15 cellular contexts compared by ENCODE assay signal in genomic region chr2:168130302-168130701, GRCh38.
DNase-seq lines count a peak whose midpoint lies in the region; ATAC-seq and TF ChIP-seq lines count a peak whose summit lies in the region.
"Had no signal": no experiment of that assay in that cellular context is flagged by ENCODE, and none has a peak within 500 bp of the region (broad histone marks: within the 10 kb centered on the region; RNA-seq: fewer than 3 reads in every experiment).

No MANE protein-coding gene starts in this region.

- H3K9me3 Mint-ChIP-seq in activated T-cell treated with anti-CD3 and anti-CD28 coated beads, Interleukin-2, amount 50 U/mL, for 72 hours = no peaks in the 10 kb centered on the region
- H3K9me3 Mint-ChIP-seq in activated T-helper 1 cell treated with anti-CD3 and anti-CD28 coated beads, Interleukin-12 subunit alpha, Interleukin-12 subunit beta, Interleukin-2, Interleukin-4 antibody, amounts not matched to agents 30 ng/mL and 10 ng/mL and 1 ng/mL, durations not matched to agents 14 hours and 24 hours and 36 hours = no peaks in the 10 kb centered on the region
- H3K9me3 Mint-ChIP-seq: CD4-positive, alpha-beta T cell had no signal

- no peak for ATAC-seq in activated T-cell treated with anti-CD3 and anti-CD28 coated beads, Interleukin-2, amount 50 U/mL, for 72 hours (replicated peaks in 1 of 2)
- ATAC-seq in body of pancreas (peak; percentile 18), GM21526 (IDR thresholded peaks at IDR 0.05; ENCODE audit: low FRiP score, unreplicated experiment) (no peak)
- ATAC-seq in activated CD4-positive, CD25-positive, alpha-beta regulatory T cell treated with anti-CD3 and anti-CD28 coated beads, Interleukin-2, amount 50 U/mL, for 24 hours = no peak
- ATAC-seq: A549, HCT116 had no signal

- H3K4me3 Mint-ChIP-seq in activated T-cell treated with anti-CD3 and anti-CD28 coated beads, Interleukin-2, amount 50 U/mL, for 72 hours = no peak overlapping the region
- H3K4me3 Mint-ChIP-seq in activated T-helper 1 cell treated with anti-CD3 and anti-CD28 coated beads, Interleukin-12 subunit alpha, Interleukin-12 subunit beta, Interleukin-2, Interleukin-4 antibody, amounts not matched to agents 30 ng/mL and 10 ng/mL and 1 ng/mL, durations not matched to agents 14 hours and 24 hours and 36 hours = no peak overlapping the region
- H3K4me3 Mint-ChIP-seq: CD4-positive, alpha-beta T cell had no signal

- H3K27ac ChIP-seq in body of pancreas (no peak overlapping the region), left ventricle myocardium inferior (replicated peaks) (peak overlapping the region; percentile 70), tibial artery (no peak overlapping the region)
- H3K27ac ChIP-seq: A549, HL-60 had no signal

- no peak for TF ChIP-seq POLR2A in body of pancreas (IDR thresholded peaks at IDR 0.05)

- H3K36me3 ChIP-seq in body of pancreas (replicated peaks in 1 of 2; ENCODE audit: insufficient read depth in 1 of 2, low read depth in 2 of 2) (no peaks in the 10 kb centered on the region), left ventricle myocardium inferior (peaks cover 21% of the 10 kb centered on the region), tibial artery (peaks cover 6 to 8% (median 6%) of the 10 kb centered on the region in 3 donors)

- intact Hi-C loops in body of pancreas (cut with DNase I) (no loop called here), left ventricle myocardium inferior (cut with micrococcal nuclease) (no loop called here), tibial artery (cut with DNase I; ENCODE audit: low total_unique reads) (no loop called here)
- intact Hi-C loops in activated T-helper 1 cell treated with anti-CD3 and anti-CD28 coated beads, Interleukin-12 subunit alpha, Interleukin-12 subunit beta, Interleukin-2, Interleukin-4 antibody, amounts not matched to agents 30 ng/mL and 10 ng/mL and 1 ng/mL, durations not matched to agents 14 hours and 24 hours and 36 hours (cut with micrococcal nuclease) = no loop called here

- peak overlapping the region; percentile 62 for H3K27ac Mint-ChIP-seq in activated T-cell treated with anti-CD3 and anti-CD28 coated beads, Interleukin-2, amount 50 U/mL, for 72 hours
- no peak overlapping the region for H3K27ac Mint-ChIP-seq in activated T-helper 1 cell treated with anti-CD3 and anti-CD28 coated beads, Interleukin-12 subunit alpha, Interleukin-12 subunit beta, Interleukin-2, Interleukin-4 antibody, amounts not matched to agents 30 ng/mL and 10 ng/mL and 1 ng/mL, durations not matched to agents 14 hours and 24 hours and 36 hours
- H3K27ac Mint-ChIP-seq: CD4-positive, alpha-beta T cell had no signal

- H3K4me1 ChIP-seq in body of pancreas = no peaks in the 10 kb centered on the region
- H3K4me1 ChIP-seq in left ventricle myocardium inferior = peaks cover 33% of the 10 kb centered on the region
- peaks cover 0 to 10% (median 6%) of the 10 kb centered on the region in 4 donors for H3K4me1 ChIP-seq in tibial artery

- TF ChIP-seq CTCF in body of pancreas (IDR thresholded peaks at IDR 0.05) (no peak), left ventricle myocardium inferior (IDR thresholded peaks at IDR 0.05; ENCODE audit: borderline replicate concordance) (no peak), tibial artery (IDR thresholded peaks at IDR 0.05) (no peak)

- no peaks in the 10 kb centered on the region for H3K4me1 Mint-ChIP-seq in activated T-cell treated with anti-CD3 and anti-CD28 coated beads, Interleukin-2, amount 50 U/mL, for 72 hours (ENCODE audit: low read depth)
- peaks cover 5% of the 10 kb centered on the region for H3K4me1 Mint-ChIP-seq in activated T-helper 1 cell treated with anti-CD3 and anti-CD28 coated beads, Interleukin-12 subunit alpha, Interleukin-12 subunit beta, Interleukin-2, Interleukin-4 antibody, amounts not matched to agents 30 ng/mL and 10 ng/mL and 1 ng/mL, durations not matched to agents 14 hours and 24 hours and 36 hours (ENCODE audit: low read depth)

- peaks cover 8 to 23% of the 10 kb centered on the region in 2 donors for H3K36me3 Mint-ChIP-seq in activated T-cell treated with anti-CD3 and anti-CD28 coated beads, Interleukin-2, amount 50 U/mL, for 72 hours (ENCODE audit: insufficient read depth in 2 of 2)
- H3K36me3 Mint-ChIP-seq in activated T-helper 1 cell treated with anti-CD3 and anti-CD28 coated beads, Interleukin-12 subunit alpha, Interleukin-12 subunit beta, Interleukin-2, Interleukin-4 antibody, amounts not matched to agents 30 ng/mL and 10 ng/mL and 1 ng/mL, durations not matched to agents 14 hours and 24 hours and 36 hours (ENCODE audit: low read depth) = peaks cover 28% of the 10 kb centered on the region

- no peaks in the 10 kb centered on the region for H3K27me3 ChIP-seq in body of pancreas
- no peaks in the 10 kb centered on the region for H3K27me3 ChIP-seq in left ventricle myocardium inferior (ENCODE audit: low read depth)
- no peaks in the 10 kb centered on the region for H3K27me3 ChIP-seq in tibial artery

- DNase-seq in activated T-cell treated with anti-CD3 and anti-CD28 coated beads, Interleukin-2, amount 50 U/mL, for 72 hours = no peak
- DNase-seq in activated T-cell treated with anti-CD3 and anti-CD28 coated beads, Interleukin-2, amount 50 U/mL, for 1 hour = no peak
- no peak for DNase-seq in body of pancreas
- no peak for DNase-seq in left ventricle myocardium inferior
- no peak for DNase-seq in activated T-helper 1 cell treated with anti-CD3 and anti-CD28 coated beads, Interleukin-12 subunit alpha, Interleukin-12 subunit beta, Interleukin-2, Interleukin-4 antibody, amounts not matched to agents 30 ng/mL and 10 ng/mL and 1 ng/mL, durations not matched to agents 14 hours and 24 hours and 36 hours (ENCODE audit: low spot score)
- no peak for DNase-seq in tibial artery
- DNase-seq: CD4-positive, alpha-beta T cell; DMS79; NCI-H1092; NCI-H748 treated with DMSO at 0.1 percent for 48 hours had no signal

- no peaks in the 10 kb centered on the region for H3K27me3 Mint-ChIP-seq in activated T-cell treated with anti-CD3 and anti-CD28 coated beads, Interleukin-2, amount 50 U/mL, for 72 hours (ENCODE audit: low read depth)
- H3K27me3 Mint-ChIP-seq in activated T-helper 1 cell treated with anti-CD3 and anti-CD28 coated beads, Interleukin-12 subunit alpha, Interleukin-12 subunit beta, Interleukin-2, Interleukin-4 antibody, amounts not matched to agents 30 ng/mL and 10 ng/mL and 1 ng/mL, durations not matched to agents 14 hours and 24 hours and 36 hours (ENCODE audit: insufficient read depth) = no peaks in the 10 kb centered on the region
- H3K27me3 Mint-ChIP-seq: CD4-positive, alpha-beta T cell had no signal

- H3K4me3 ChIP-seq in body of pancreas (no peak overlapping the region), left ventricle myocardium inferior (no peak overlapping the region), tibial artery (no peak overlapping the region)
- H3K4me3 ChIP-seq: A549 had no signal

- no peaks in the 10 kb centered on the region for H3K9me3 ChIP-seq in body of pancreas
- H3K9me3 ChIP-seq in left ventricle myocardium inferior (replicated peaks) = no peaks in the 10 kb centered on the region
- H3K9me3 ChIP-seq in tibial artery = no peaks in the 10 kb centered on the region
- H3K9me3 ChIP-seq: A549 had no signal
